Comparison of ENCODE assay signal across 33 cellular contexts in genomic region chr7:152486968-152487367, GRCh38. TPM values are rescaled to one million over a fixed set of nuclear protein-coding genes. Genes with fewer than 3 reads are reported as not detected.
DNase-seq lines count a peak whose midpoint lies in the region; ATAC-seq, FAIRE-seq and TF ChIP-seq lines count a peak whose summit lies in the region.
"Had no signal": no experiment of that assay in that cellular context is flagged by ENCODE, and none has a peak within 500 bp of the region (broad histone marks: within the 10 kb centered on the region; RNA-seq: fewer than 3 reads in every experiment).

No MANE protein-coding gene starts in this region.

- ATAC-seq in HepG2, result no peak
- ATAC-seq in right lobe of liver, result no peak
- ATAC-seq in K562, result no peak
- ATAC-seq: A549; CD8-positive, alpha-beta T cell had no signal

- DNase-seq in HepG2 (ENCODE audit: low spot score) (no peak), right lobe of liver (no peak), K562 (ENCODE audit: extremely low read depth in 1 of 4, low spot score in 3 of 4) (no peak), esophagus squamous epithelium (lab: John Stamatoyannopoulos, UW) (no peak)
- DNase-seq in stimulated activated CD4-positive, alpha-beta T cell treated with anti-CD3 and anti-CD28 coated beads, Interleukin-2, amount 100 ng/mL, for 48 hours, result no peak
- DNase-seq: 8988T; ACHN; AML-193; BE2C; C1 segment of cervical spinal cord; Caco-2; Calu3; CD4-positive, alpha-beta memory T cell; CD4-positive, alpha-beta T cell; CD4-positive, CD25-positive, alpha-beta regulatory T cell; CD8-positive, alpha-beta memory T cell; CD8-positive, alpha-beta T cell; COR-L47; DMS 273 treated with DMSO at 0.1 percent for 48 hours; DMS153; DMS53; DMS79; DMS79 treated with DMSO at 0.1 percent for 48 hours; DND-41; EL had no signal

- no peaks in the 10 kb centered on the region for H3K27me3 ChIP-seq in HepG2 (ENCODE audit: control insufficient read depth in 1 of 2, insufficient read depth in 2 of 2, low read length in 2 of 2)
- H3K27me3 ChIP-seq in right lobe of liver, result no peaks in the 10 kb centered on the region
- H3K27me3 ChIP-seq in K562 (ENCODE audit: control insufficient read depth in 2 of 2, insufficient read depth in 2 of 2, low read length in 2 of 2), result peaks cover 0 to 6% of the 10 kb centered on the region in 2 experiments; a peak in 1 of 5 replicates
- H3K27me3 ChIP-seq in esophagus squamous epithelium, result no peaks in the 10 kb centered on the region
- H3K27me3 ChIP-seq: BE2C; BLaER1; BLaER1 treated with 17β-estradiol and CSF1 and Interleukin-3, amounts not matched to agents 10 nM and 100 nM had no signal

- CTCF ChIA-PET in HepG2 (lab: Yijun Ruan, JAX; ENCODE audit: low intra/inter-chr PET ratio, low total read pairs), result no interaction called here
- CTCF ChIA-PET in HEK293 (lab: Yijun Ruan, JAX), result no interaction called here
- CTCF ChIA-PET in K562 (lab: Yijun Ruan, JAX; ENCODE audit: low intra/inter-chr PET ratio), result no interaction called here

- H3K4me1 ChIP-seq in HepG2 (ENCODE audit: insufficient read depth, low read length) (no peaks in the 10 kb centered on the region), right lobe of liver (peaks cover 0 to 4% (median 2%) of the 10 kb centered on the region in 4 donors), HEK293 (ENCODE audit: control insufficient read depth, insufficient read depth, low read length) (no peaks in the 10 kb centered on the region), K562 (replicated peaks in 1 of 2; ENCODE audit: control insufficient read depth in 2 of 2, insufficient read depth in 2 of 2, low read length in 2 of 2) (no peaks in the 10 kb centered on the region), esophagus squamous epithelium (no peaks in the 10 kb centered on the region)
- H3K4me1 ChIP-seq: A549, BLaER1, Caco-2 had no signal

- no peaks in the 10 kb centered on the region for H3K36me3 ChIP-seq in HepG2 (replicated peaks in 1 of 2; ENCODE audit: control insufficient read depth in 1 of 2, insufficient read depth in 2 of 2, low read length in 2 of 2)
- no peaks in the 10 kb centered on the region for H3K36me3 ChIP-seq in right lobe of liver
- no peaks in the 10 kb centered on the region for H3K36me3 ChIP-seq in HEK293 (ENCODE audit: control insufficient read depth in 2 of 2, insufficient read depth in 1 of 2, low read length in 2 of 2)
- no peaks in the 10 kb centered on the region for H3K36me3 ChIP-seq in K562 (ENCODE audit: control insufficient read depth, insufficient read depth, low read length)
- no peaks in the 10 kb centered on the region for H3K36me3 ChIP-seq in esophagus squamous epithelium
- H3K36me3 ChIP-seq: BE2C; BLaER1; BLaER1 treated with 17β-estradiol and CSF1 and Interleukin-3, amounts not matched to agents 10 nM and 100 nM had no signal

- no peaks in the 10 kb centered on the region for H3K79me2 ChIP-seq in HepG2 (ENCODE audit: insufficient read depth, low read length)
- H3K79me2 ChIP-seq in K562 (ENCODE audit: control insufficient read depth, insufficient read depth, low read length), result no peaks in the 10 kb centered on the region

- no TSS peak for BruUV-seq in HepG2 (replicated peaks; lab: Mats Ljungman, UMichigan)
- BruUV-seq in K562 (replicated peaks; lab: Mats Ljungman, UMichigan), result no TSS peak

- H3K9ac ChIP-seq in HepG2 (ENCODE audit: insufficient read depth, low read depth, low read length) (no peak overlapping the region), K562 (ENCODE audit: insufficient read depth in 1 of 2, low read depth in 2 of 2, low read length in 2 of 2) (no peak overlapping the region)
- H3K9ac ChIP-seq: BLaER1; BLaER1 treated with 17β-estradiol and CSF1 and Interleukin-3, amounts not matched to agents 10 nM and 100 nM had no signal

- TF ChIP-seq RAD21 in HepG2 (CRISPR knock-in tag; IDR thresholded peaks at IDR 0.05) (no peak), K562 (CRISPR knock-in tag; conservative IDR thresholded peaks at IDR 0.05 in 1 of 2, IDR thresholded peaks at IDR 0.05 in 1 of 2) (no peak)

- no peak overlapping the region for H2AFZ ChIP-seq in HepG2 (ENCODE audit: low read length)
- H2AFZ ChIP-seq in K562 (ENCODE audit: low read depth, low read length), result no peak overlapping the region

- no peak overlapping the region for H3K27ac ChIP-seq in HepG2 (ENCODE audit: extremely low read length, insufficient read depth, low read length)
- H3K27ac ChIP-seq in right lobe of liver, result no peak overlapping the region
- no peak overlapping the region for H3K27ac ChIP-seq in HEK293 (ENCODE audit: extremely low read depth, low read depth, low read length)
- H3K27ac ChIP-seq in K562 (ENCODE audit: extremely low read depth, low read depth, low read length), result no peak overlapping the region
- H3K27ac ChIP-seq in esophagus squamous epithelium, result no peak overlapping the region
- H3K27ac ChIP-seq: 22Rv1; A549; BLaER1; BLaER1 treated with 17β-estradiol and CSF1 and Interleukin-3, amounts not matched to agents 10 nM and 100 nM; C4-2B had no signal

- H3K4me3 ChIP-seq in HepG2 (replicated peaks in 1 of 3; ENCODE audit: insufficient read depth in 1 of 3, low read depth in 2 of 3, low read length in 3 of 3) (no peak overlapping the region), right lobe of liver (no peak overlapping the region), HEK293 (ENCODE audit: low read depth, low read length) (no peak overlapping the region), K562 (no peak overlapping the region), esophagus squamous epithelium (no peak overlapping the region)
- H3K4me3 ChIP-seq: A549; BLaER1; BLaER1 treated with 17β-estradiol and CSF1 and Interleukin-3, amounts not matched to agents 10 nM and 100 nM had no signal

- TF ChIP-seq CTCF in HepG2 (CRISPR knock-in tag; IDR thresholded peaks at IDR 0.05) (no peak), right lobe of liver (IDR thresholded peaks at IDR 0.05) (no peak), HEK293 (tag by site-specific recombination; IDR thresholded peaks at IDR 0.05) (no peak), K562 (IDR thresholded peaks at IDR 0.05 in 2 of 3, conservative IDR thresholded peaks at IDR 0.05 in 1 of 3; ENCODE audit: insufficient read depth in 2 of 3, low read depth in 1 of 3, low read length in 3 of 3) (no peak), esophagus squamous epithelium (IDR thresholded peaks at IDR 0.05) (no peak)

- TF ChIP-seq EP300 in HepG2 (IDR thresholded peaks at IDR 0.05; ENCODE audit: low read depth in 2 of 2, low read length in 2 of 2) (no peak), HepG2 (CRISPR knock-in tag; IDR thresholded peaks at IDR 0.05; ENCODE audit: borderline replicate concordance) (no peak), K562 (IDR thresholded peaks at IDR 0.05; ENCODE audit: low read length) (no peak)

- intact Hi-C loops in HepG2 (cut with micrococcal nuclease; ENCODE audit: unreplicated experiment), result no loop called here
- intact Hi-C loops in right lobe of liver (cut with DNase I), result no loop called here
- intact Hi-C loops in K562 (cut with micrococcal nuclease), result no loop called here
- intact Hi-C loops in esophagus squamous epithelium (cut with DNase I), result no loop called here

- TF ChIP-seq POLR2A in HepG2 (IDR thresholded peaks at IDR 0.05; ENCODE audit: insufficient read depth in 1 of 2, low read depth in 2 of 2, low read length in 2 of 2) (no peak), right lobe of liver (IDR thresholded peaks at IDR 0.05) (no peak), K562 (conservative IDR thresholded peaks at IDR 0.05) (no peak), esophagus squamous epithelium (IDR thresholded peaks at IDR 0.05) (no peak)

- H3K4me2 ChIP-seq in HepG2 (ENCODE audit: low read depth, low read length), result no peak overlapping the region
- H3K4me2 ChIP-seq in K562 (ENCODE audit: insufficient read depth, low read length), result no peak overlapping the region
- H3K4me2 ChIP-seq: A549, BLaER1 had no signal

- FAIRE-seq in HepG2 (lab: Jason Lieb, UNC) (no peak), K562 (lab: Jason Lieb, UNC) (no peak)
- FAIRE-seq: A204.1, A549, D721Med had no signal

- H3K9me1 ChIP-seq in K562 (ENCODE audit: control insufficient read depth, insufficient read depth, low read length), result no peaks in the 10 kb centered on the region

- in situ Hi-C loops in HepG2 (cut with HindIII; ENCODE audit: extremely low pct_ligation_motif_present, low pct_unique_long_range_greater_than_20kb), result no loop called here
- in situ Hi-C loops in K562 (cut with MboI), result no loop called here

- H4K20me1 ChIP-seq in HepG2 (ENCODE audit: insufficient read depth, low read length), result no peaks in the 10 kb centered on the region
- H4K20me1 ChIP-seq in K562 (replicated peaks; ENCODE audit: control insufficient read depth, insufficient read depth, low read length), result no peaks in the 10 kb centered on the region
- H4K20me1 ChIP-seq: BLaER1; BLaER1 treated with 17β-estradiol and CSF1 and Interleukin-3, amounts not matched to agents 10 nM and 100 nM had no signal

- POLR2A ChIA-PET in HepG2 (lab: Yijun Ruan, JAX), result no interaction called here
- POLR2A ChIA-PET in HEK293 (lab: Yijun Ruan, JAX), result interaction anchor here (0.6 kb wide), 1 partner anchor 9 kb away, joined by 5 read pairs; no protein-coding TSS in a partner anchor
- POLR2A ChIA-PET in K562 (lab: Yijun Ruan, JAX), result no interaction called here

- no peaks in the 10 kb centered on the region for H3K9me3 ChIP-seq in HepG2 (ENCODE audit: low read length)
- H3K9me3 ChIP-seq in right lobe of liver, result no peaks in the 10 kb centered on the region
- no peaks in the 10 kb centered on the region for H3K9me3 ChIP-seq in HEK293 (ENCODE audit: control insufficient read depth, insufficient read depth, low read depth, low read length)
- no peaks in the 10 kb centered on the region for H3K9me3 ChIP-seq in K562 (replicated peaks; ENCODE audit: control insufficient read depth, insufficient read depth, low read depth, low read length)
- no peaks in the 10 kb centered on the region for H3K9me3 ChIP-seq in esophagus squamous epithelium
- H3K9me3 ChIP-seq: A549; BLaER1; BLaER1 treated with 17β-estradiol and CSF1 and Interleukin-3, amounts not matched to agents 10 nM and 100 nM; Caco-2 had no signal

RNA-seq across cellular contexts. Expression of gene KMT2C, which starts 51.2 kb away (rescaled TPM):
- 14.4 and 22.9 TPM in 2 replicates for total RNA-seq in HepG2 (2016; rRNA removed; fragmentation: Illumina TruSeq; extraction: Trizol)
- 27.0 and 27.7 TPM in 2 replicates for total RNA-seq in HepG2 (2016; cell fraction: cytosol; rRNA removed; fragmentation: Illumina TruSeq; extraction: Trizol; ENCODE audit: low read depth)
- 14.4 and 19.1 TPM in 2 replicates for total RNA-seq in HepG2 (2016; cell fraction: insoluble cytoplasmic fraction; rRNA removed; fragmentation: Illumina TruSeq; extraction: Trizol)
- 17.0 and 21.9 TPM in 2 replicates for total RNA-seq in HepG2 (2016; cell fraction: membrane; rRNA removed; fragmentation: Illumina TruSeq; extraction: Trizol)
- total RNA-seq in HepG2 (2016; cell fraction: nucleus; rRNA removed; fragmentation: Illumina TruSeq; extraction: Trizol), result 48.1 and 51.6 TPM in 2 replicates
- polyA plus RNA-seq in HepG2 (2011; rRNA removed), result 7.1 and 7.5 TPM in 2 replicates
- 4.1 and 6.3 TPM in 2 replicates for polyA plus RNA-seq in HepG2 (2011; cell fraction: cytosol; rRNA removed)
- polyA plus RNA-seq in HepG2 (2011; cell fraction: nucleus; rRNA removed), result 15.2 and 17.5 TPM in 2 replicates
- polyA plus RNA-seq in HepG2 (2012), result 11.9 and 12.7 TPM in 2 replicates
- polyA plus RNA-seq in HepG2 (2016; cell fraction: cytosol; fragmentation: Illumina TruSeq; extraction: Trizol; ENCODE audit: low read depth), result 0.25 and 0.36 TPM in 2 replicates
- polyA plus RNA-seq in HepG2 (2016; cell fraction: insoluble cytoplasmic fraction; fragmentation: Illumina TruSeq; extraction: Trizol; ENCODE audit: low read depth), result 5.8 and 7.4 TPM in 2 replicates
- polyA plus RNA-seq in HepG2 (2016; cell fraction: membrane; fragmentation: Illumina TruSeq; extraction: Trizol; ENCODE audit: low read depth), result 0.54 and 1.00 TPM in 2 replicates
- 14.9 and 20.0 TPM in 2 replicates for polyA plus RNA-seq in HepG2 (2016; cell fraction: nucleus; fragmentation: Illumina TruSeq; extraction: Trizol; ENCODE audit: insufficient read depth, low read depth)
- 22.0 and 25.5 TPM in 2 replicates for polyA minus RNA-seq in HepG2 (2011; rRNA and poly(A)+ RNA removed; ENCODE audit: low replicate concordance)
- polyA minus RNA-seq in HepG2 (2011; cell fraction: cytosol; rRNA and poly(A)+ RNA removed), result 17.4 and 19.6 TPM in 2 replicates
- 87.2 and 102 TPM in 2 replicates for polyA minus RNA-seq in HepG2 (2011; cell fraction: nucleus; rRNA and poly(A)+ RNA removed)
- total RNA-seq in right lobe of liver, result 10 to 100 TPM; 20.6 to 32.0 (median 29.9) TPM
- 166 and 463 TPM in 2 replicates for total RNA-seq in K562 (2011; cell fraction: chromatin; rRNA removed; ENCODE audit: low replicate concordance)
- total RNA-seq in K562 (2011; cell fraction: nucleolus; rRNA removed), result 68.5 and 102 TPM in 2 replicates
- total RNA-seq in K562 (2011; cell fraction: nucleoplasm; rRNA removed), result 172 and 242 TPM in 2 replicates
- total RNA-seq in K562 (2014; rRNA removed), result 28.5 and 35.6 TPM in 2 replicates
- 35.8 and 36.2 TPM in 2 replicates for total RNA-seq in K562 (2014; rRNA removed; fragmentation: Illumina TruSeq; extraction: Trizol)
- 34.4 and 36.6 TPM in 2 replicates for total RNA-seq in K562 (2015; rRNA removed; fragmentation: Illumina TruSeq; extraction: Trizol)
- total RNA-seq in K562 (2021), result 62.1 and 67.8 TPM in 2 replicates
- polyA plus RNA-seq in K562 (2011; rRNA removed), result 18.3 and 18.9 TPM in 2 replicates
- 11.3 and 15.9 TPM in 2 replicates for polyA plus RNA-seq in K562 (2011; cell fraction: cytosol; rRNA removed)
- 55.9 and 66.9 TPM in 2 replicates for polyA plus RNA-seq in K562 (2011; cell fraction: nucleus; rRNA removed)
- polyA plus RNA-seq in K562 (2012), result 13.2 and 15.7 TPM in 2 replicates
- 27.1 and 27.3 TPM in 2 replicates for polyA plus RNA-seq in K562 (2014; fragmentation: Illumina TruSeq; extraction: Trizol)
- 10 to 100 TPM in 1 of 2 experiments, 1 to 10 TPM in 1; 4.9 to 13.0 TPM for polyA plus RNA-seq in K562 (2014; fragmentation: Nextera tagmentation; extraction: Ambion mirVana)
- 19.4 and 21.4 TPM in 2 replicates for polyA plus RNA-seq in K562 (2014; rRNA removed)
- polyA minus RNA-seq in K562 (2011; rRNA and poly(A)+ RNA removed), result 118 and 126 TPM in 2 replicates
- 40.0 and 46.3 TPM in 2 replicates for polyA minus RNA-seq in K562 (2011; cell fraction: cytosol; rRNA and poly(A)+ RNA removed)
- polyA minus RNA-seq in K562 (2011; cell fraction: nucleus; rRNA and poly(A)+ RNA removed), result 89.1 and 146 TPM in 2 replicates
- total RNA-seq in esophagus squamous epithelium, result 10 to 100 TPM; 25.1 to 64.7 (median 43.4) TPM

Comparison
In these comparisons a context has a peak if more than half of its experiments do, and no peak if none do; other contexts are left out.
1. Of the 241 proteins assayed by ChIP-seq in both HepG2 and K562: peak only in HepG2: none; only in K562: PCBP1 and ZNF512; in both: HNRNPK; in neither: 238.